ENCODE assay signal across 8 cellular contexts in genomic region chr4:41934813-41935651, GRCh38. TPM values are rescaled to one million over a fixed set of nuclear protein-coding genes. Genes with fewer than 3 reads are reported as not detected.
DNase-seq lines count a peak whose midpoint lies in the region; ATAC-seq, FAIRE-seq and TF ChIP-seq lines count a peak whose summit lies in the region.

Gene TMEM33, plus strand, starts transcription at chr4:41935429. Its CDS starts 56 bp downstream, at chr4:41935485.

- H3K4me3 ChIP-seq in H1 (ENCODE audit: extremely low read depth in 1 of 4, insufficient read depth in 2 of 4, low read depth in 3 of 4, low read length in 4 of 4) (peak within 1 kb of the TSS; percentile 96 to 98 (median 97)), mesenchymal stem cell (ENCODE audit: insufficient read depth in 1 of 2, low read depth in 1 of 2, low read length in 2 of 2) (peak within 1 kb of the TSS; percentile 94 to 98)

- ATAC-seq in GM21360 (IDR thresholded peaks at IDR 0.05; ENCODE audit: unreplicated experiment), result peak; percentile 90

- H2BK15ac ChIP-seq in H1 (ENCODE audit: low read length) (no peak within 1 kb of the TSS; the same call in 1 of the 2 replicates), mesenchymal stem cell (ENCODE audit: low read depth, poor library complexity, severe bottlenecking) (peak within 1 kb of the TSS; percentile 65)

- H3K4ac ChIP-seq in H1 (replicated peaks; ENCODE audit: insufficient read length, low read depth, low read length) (no peak within 1 kb of the TSS), mesenchymal stem cell (ENCODE audit: low read depth in 1 of 2, low read length in 2 of 2) (peak within 1 kb of the TSS; percentile 85 to 86)

- H3K27me3 ChIP-seq in H1 (replicated peaks in 1 of 4; ENCODE audit: control insufficient read depth in 3 of 4, extremely low read depth in 1 of 4, insufficient read depth in 3 of 4, low read length in 3 of 4), result no peaks in the 10 kb centered on the region
- H3K27me3 ChIP-seq in mesenchymal stem cell (ENCODE audit: control insufficient read depth in 1 of 2, insufficient read depth in 1 of 2, low read length in 2 of 2), result no peaks in the 10 kb centered on the region

- H2AK5ac ChIP-seq in H1 (ENCODE audit: low read depth, low read length) (no peak within 1 kb of the TSS; the same call in 1 of the 2 replicates), mesenchymal stem cell (ENCODE audit: low read length, severe bottlenecking) (no peak within 1 kb of the TSS)

- H4K91ac ChIP-seq in H1 (replicated peaks; ENCODE audit: insufficient read length, low read length) (peak within 1 kb of the TSS; percentile 47), mesenchymal stem cell (ENCODE audit: low read length) (peak within 1 kb of the TSS; percentile 83)

- peaks cover 6 to 46% of the 10 kb centered on the region in 2 experiments for H3K79me2 ChIP-seq in H1 (ENCODE audit: control insufficient read depth in 1 of 2, insufficient read depth in 2 of 2, low read length in 2 of 2)

- H4K5ac ChIP-seq in H1 (ENCODE audit: insufficient read length, low read depth, low read length), result peak within 1 kb of the TSS; percentile 80

- H3K18ac ChIP-seq in H1 (ENCODE audit: extremely low read depth, low read length), result peak within 1 kb of the TSS; percentile 85
- H3K18ac ChIP-seq in mesenchymal stem cell (ENCODE audit: low read depth in 1 of 2, low read length in 2 of 2), result peak within 1 kb of the TSS; percentile 79 to 82

- WGBS in H1 (ENCODE audit: extremely low coverage in 1 of 2, insufficient coverage in 1 of 2, insufficient read length in 1 of 2, insufficient replicate concordance in 2 of 2, low coverage in 1 of 2, low lambda C conversion rate in 2 of 2, missing lambda C conversion rate in 1 of 2), 2 experiments, result 6% methylated on average over 44 of the region's 51 CpGs; no CpG with 5 or more reads in 1 of the 2 experiments
- WGBS in mesenchymal stem cell, result 5% methylated on average over 51 of the region's 51 CpGs

- H2BK5ac ChIP-seq in H1 (ENCODE audit: low read depth, low read length) (peak within 1 kb of the TSS; percentile 55), mesenchymal stem cell (ENCODE audit: low read depth, low read length, poor library complexity, severe bottlenecking) (no peak within 1 kb of the TSS)

- DNase-seq in COLO829 (ENCODE audit: low spot score), result peak; percentile 66
- peak; percentile 94 for DNase-seq in HT1080 (ENCODE audit: low read depth)
- DNase-seq in NOMO-1 treated with DMSO at 0.1 percent for 48 hours (lab: John Stamatoyannopoulos, UW; ENCODE audit: unreplicated experiment), result peak; percentile 92
- DNase-seq in activated CD8-positive, alpha-beta memory T cell treated with anti-CD3 and anti-CD28 coated beads for 4 hours (ENCODE audit: low read depth in 2 of 2), result peak; percentile 59 to 69
- DNase-seq in H1 (ENCODE audit: low read depth in 1 of 2, low spot score in 2 of 2), result peak; percentile 76 to 85
- DNase-seq in mesenchymal stem cell, result peak; percentile 85
- DNase-seq in stimulated activated CD8-positive, alpha-beta memory T cell treated with anti-CD3 and anti-CD28 coated beads, Interleukin-12 subunit alpha, Interleukin-12 subunit beta, amount 100 ng/mL, for 4 hours (ENCODE audit: low read depth), result peak; percentile 60

- H3K14ac ChIP-seq in H1 (ENCODE audit: insufficient read length) (no peak within 1 kb of the TSS), mesenchymal stem cell (ENCODE audit: low read length in 2 of 2) (no peak within 1 kb of the TSS)

- H3K23me2 ChIP-seq in H1 (ENCODE audit: low read depth, low read length), result peaks cover 4% of the 10 kb centered on the region; the same call in 1 of the 2 replicates

- no peaks in the 10 kb centered on the region for H3K9me3 ChIP-seq in H1 (ENCODE audit: insufficient read depth in 2 of 2, low read depth in 1 of 2, low read length in 1 of 2)
- no peaks in the 10 kb centered on the region for H3K9me3 ChIP-seq in mesenchymal stem cell (ENCODE audit: control insufficient read depth, low read length)

- no peak for TF ChIP-seq CTCF in H1 (IDR thresholded peaks at IDR 0.05; ENCODE audit: control extremely low read depth in 1 of 3, insufficient read depth in 1 of 3, low read depth in 1 of 3, low read length in 3 of 3)

- no peaks in the 10 kb centered on the region for H4K20me1 ChIP-seq in H1 (replicated peaks in 1 of 2; ENCODE audit: control insufficient read depth in 1 of 2, insufficient read depth in 2 of 2, low read length in 2 of 2)

- peak within 1 kb of the TSS; percentile 67 for H3K27ac ChIP-seq in H1 (ENCODE audit: low read depth, low read length)
- H3K27ac ChIP-seq in mesenchymal stem cell (ENCODE audit: low read length, poor library complexity, severe bottlenecking), result peak within 1 kb of the TSS; percentile 65

- H3K79me1 ChIP-seq in H1 (ENCODE audit: low read depth, low read length) (peaks cover 4% of the 10 kb centered on the region; the same call in 1 of the 2 replicates), mesenchymal stem cell (replicated peaks; ENCODE audit: low read length, poor library complexity, severe bottlenecking) (peaks cover 2% of the 10 kb centered on the region)

- H2AFZ ChIP-seq in H1 (ENCODE audit: low read length) (peak within 1 kb of the TSS; percentile 83), mesenchymal stem cell (ENCODE audit: low read depth, low read length) (peak within 1 kb of the TSS; percentile 68)

- H3K23ac ChIP-seq in H1 (ENCODE audit: insufficient read length) (no peak within 1 kb of the TSS), mesenchymal stem cell (ENCODE audit: low read length in 2 of 2) (peak within 1 kb of the TSS in 1 of 2 experiments; percentile 16)

- TF ChIP-seq EP300 in H1 (IDR thresholded peaks at IDR 0.05; ENCODE audit: borderline replicate concordance in 1 of 2, low read depth in 2 of 2, low read length in 2 of 2), result no peak

- TF ChIP-seq RAD21 in H1 (IDR thresholded peaks at IDR 0.05 in 1 of 2, conservative IDR thresholded peaks at IDR 0.05 in 1 of 2; ENCODE audit: low read depth in 2 of 2, low read length in 2 of 2), result no peak

- POLR2A ChIA-PET in H1 (lab: Charles Lee; ENCODE audit: partially characterized antibody), result interaction anchor here (0.5 to 2.5 kb wide), 9 partner anchors 10 to 675 kb away, joined by 3 to 13 read pairs (median 3); no protein-coding TSS in a partner anchor

- H3K56ac ChIP-seq in H1 (replicated peaks; ENCODE audit: insufficient read length, low read depth, low read length), result peak within 1 kb of the TSS; percentile 78

- H2BK20ac ChIP-seq in H1 (ENCODE audit: low read length), result 0 out of 2 replicates have a peak within 1 kb of the TSS, but pooled peaks have one; percentile 7

- peaks cover 0 to 6% (median 2%) of the 10 kb centered on the region in 4 experiments; a peak in 3 of 7 replicates for H3K4me1 ChIP-seq in H1 (replicated peaks in 1 of 4; ENCODE audit: control insufficient read depth in 3 of 4, insufficient read depth in 4 of 4, low read length in 3 of 4)
- H3K4me1 ChIP-seq in mesenchymal stem cell (ENCODE audit: control insufficient read depth, insufficient read depth, low read depth, low read length), result peaks cover 5% of the 10 kb centered on the region

- peaks cover 0 to 25% (median 8%) of the 10 kb centered on the region in 4 experiments; a peak in 5 of 8 replicates for H3K36me3 ChIP-seq in H1 (ENCODE audit: control insufficient read depth in 2 of 4, insufficient read depth in 4 of 4, low read length in 3 of 4)
- H3K36me3 ChIP-seq in mesenchymal stem cell (ENCODE audit: control insufficient read depth in 1 of 2, insufficient read depth in 2 of 2, low read depth in 1 of 2, low read length in 2 of 2), result peaks cover 0 to 18% of the 10 kb centered on the region in 2 experiments

- H2BK120ac ChIP-seq in H1 (replicated peaks; ENCODE audit: low read depth, low read length), result no peak within 1 kb of the TSS
- peak within 1 kb of the TSS; percentile 52 for H2BK120ac ChIP-seq in mesenchymal stem cell (ENCODE audit: low read depth, low read length)

- CTCF ChIA-PET in H1 (lab: Charles Lee; ENCODE audit: partially characterized antibody), result interaction anchor here (0.7 to 1.7 kb wide), 4 partner anchors 18 to 224 kb away, joined by 3 to 4 read pairs (median 3); no protein-coding TSS in a partner anchor

- H3K4me2 ChIP-seq in H1 (ENCODE audit: insufficient read depth in 1 of 2, low read depth in 2 of 2, low read length in 2 of 2) (peak within 1 kb of the TSS; percentile 74 to 92), mesenchymal stem cell (ENCODE audit: low read length, poor library complexity, severe bottlenecking) (peak within 1 kb of the TSS; percentile 70)

- H3K9ac ChIP-seq in H1 (replicated peaks in 1 of 4; ENCODE audit: extremely low read depth in 1 of 4, low read depth in 3 of 4, low read length in 3 of 4) (peak within 1 kb of the TSS; percentile 50 to 87 (median 82)), mesenchymal stem cell (ENCODE audit: low read length) (peak within 1 kb of the TSS; percentile 98)

- H2BK12ac ChIP-seq in H1 (ENCODE audit: low read depth, low read length) (no peak within 1 kb of the TSS), mesenchymal stem cell (ENCODE audit: low read length in 2 of 2) (no peak within 1 kb of the TSS)

- TF ChIP-seq POLR2A in H1 (IDR thresholded peaks at IDR 0.05; ENCODE audit: control extremely low read depth in 1 of 2, low read depth in 2 of 2, low read length in 2 of 2), result peak; percentile 53 to 85

- FAIRE-seq in H1 (lab: Jason Lieb, UNC), result peak; percentile 36

- H4K8ac ChIP-seq in H1 (ENCODE audit: extremely low read depth, insufficient read depth, low read length), result peak within 1 kb of the TSS; percentile 93
- peak within 1 kb of the TSS; percentile 99 for H4K8ac ChIP-seq in mesenchymal stem cell (ENCODE audit: low read length)

TF ChIP-seq in H1, 55 proteins besides CTCF, POLR2A, EP300 and RAD21 (continues in another document):
- TF ChIP-seq ZNF274 (IDR thresholded peaks at IDR 0.05; ENCODE audit: borderline replicate concordance, extremely low read depth, low read length), result no peak
- peak; percentile 70 for TF ChIP-seq TAF1 (IDR thresholded peaks at IDR 0.05; ENCODE audit: low read depth, low read length)

RNA-seq across cellular contexts. Expression of gene TMEM33, which starts in this region (rescaled TPM):
- 113 and 161 TPM in 2 replicates for total RNA-seq in HT1080 (2014; rRNA removed; shearing (Covaris generic))
- polyA plus RNA-seq in HT1080 (2015; cell fraction: cytosol; rRNA removed), result 74.3 and 84.1 TPM in 2 replicates
- polyA plus RNA-seq in HT1080 (2015; cell fraction: nucleus; rRNA removed), result 91.2 and 97.1 TPM in 2 replicates
- 86.7 and 94.4 TPM in 2 replicates for total RNA-seq in H1 (2021; fragmentation: NEBNext Ultra II Directional; extraction: Animal tissue kit (Norgen Biotek cat#: 25700))
- 72.5 and 86.6 TPM in 2 replicates for polyA plus RNA-seq in H1 (2011; rRNA removed)
- 51.6 TPM for polyA plus RNA-seq in H1 (2011; cell fraction: cytosol; rRNA removed)
- polyA plus RNA-seq in H1 (2011; cell fraction: nucleus; rRNA removed), result 54.2 TPM
- polyA plus RNA-seq in H1 (2012, experiment 1 of 2), result 32.0 to 50.1 TPM (median 41.5 TPM) in 4 replicates
- polyA plus RNA-seq in H1 (2012, experiment 2 of 2), result 13.5 TPM
- polyA plus RNA-seq in H1 (2013, experiment 1 of 2), result 88.9 TPM
- polyA plus RNA-seq in H1 (2013, experiment 2 of 2), result 111 TPM
- polyA minus RNA-seq in H1 (2011; rRNA and poly(A)+ RNA removed), result 250 and 322 TPM in 2 replicates
- polyA minus RNA-seq in H1 (2011; cell fraction: cytosol; rRNA and poly(A)+ RNA removed), result 84.2 TPM
- 100 TPM for polyA minus RNA-seq in H1 (2011; cell fraction: nucleus; rRNA and poly(A)+ RNA removed)
- polyA plus RNA-seq in mesenchymal stem cell (2013, experiment 1 of 2), result 49.6 TPM
- 49.8 TPM for polyA plus RNA-seq in mesenchymal stem cell (2013, experiment 2 of 2)

Comparison
In these comparisons a context has a peak if more than half of its experiments do, and no peak if none do; other contexts are left out.
1. Peak in every context shown above with its lines: DNase-seq, ATAC-seq, H3K4me3 ChIP-seq and H3K27ac ChIP-seq.